ENCODE assay signal across 8 cellular contexts in genomic region chr16:87062569-87063442, GRCh38.
DNase-seq lines count a peak whose midpoint lies in the region; ATAC-seq and TF ChIP-seq lines count a peak whose summit lies in the region.

No MANE protein-coding gene starts in this region.

- no peaks in the 10 kb centered on the region for H3K27me3 ChIP-seq in Panc1 (ENCODE audit: control insufficient read depth, insufficient read depth, low read length)
- H3K27me3 ChIP-seq in adrenal gland, result peaks cover 9% of the 10 kb centered on the region
- no peaks in the 10 kb centered on the region for H3K27me3 ChIP-seq in right atrium auricular region

- no peak for TF ChIP-seq POLR2A in adrenal gland (IDR thresholded peaks at IDR 0.05)

- TF ChIP-seq CTCF in Panc1 (IDR thresholded peaks at IDR 0.05) (peak; percentile 84), adrenal gland (IDR thresholded peaks at IDR 0.05) (peak; percentile 45 to 72 (median 66)), right atrium auricular region (IDR thresholded peaks at IDR 0.05) (peak; percentile 83 to 91)

- DNase-seq in COLO668 (lab: John Stamatoyannopoulos, UW; ENCODE audit: unreplicated experiment) (peak; percentile 72), HPDE6-E6E7 (ENCODE audit: extremely low spot score) (peak; percentile 71), Panc1 (ENCODE audit: low read depth, low spot score) (peak; percentile 30), adrenal gland (peak; percentile 49 to 83 (median 71)), right atrium auricular region (ENCODE audit: low spot score) (peak; percentile 71), sciatic nerve (ENCODE audit: low spot score) (peak; percentile 90), DMS79 (lab: John Stamatoyannopoulos, UW) (no peak)

- H3K9me3 ChIP-seq in Panc1 (ENCODE audit: control insufficient read depth, insufficient read depth, low read depth, low read length) (no peaks in the 10 kb centered on the region), adrenal gland (replicated peaks in 1 of 3) (no peaks in the 10 kb centered on the region), right atrium auricular region (no peaks in the 10 kb centered on the region)

- H3K27ac ChIP-seq in Panc1 (ENCODE audit: low read length) (0 out of 2 replicates have a peak overlapping the region, but pooled peaks have one; percentile 23), adrenal gland (peak overlapping the region in 2 of 5 donors; percentile 21 to 45), right atrium auricular region (no peak overlapping the region)

- ATAC-seq in Panc1 (peak; percentile 98), sciatic nerve (peak; percentile 89), HG02852 (IDR thresholded peaks at IDR 0.05; ENCODE audit: unreplicated experiment) (no peak)

- intact Hi-C loops in Panc1 (cut with micrococcal nuclease; ENCODE audit: unreplicated experiment) (loop anchor here (2.0 kb wide), 1 partner anchor 500 kb away; no protein-coding TSS in a partner anchor), adrenal gland (cut with DNase I) (loop anchor here (5.0 to 10.0 kb wide), 2 partner anchors 212 to 496 kb away; partner anchors contain the start of gene FOXC2 (in 1 of the 2)), sciatic nerve (cut with DNase I) (no loop called here)

- 39 to 57% (median 42%) methylated on average over 21 to 26 of the region's 26 CpGs for WGBS in adrenal gland, 4 donors

- H3K4me3 ChIP-seq in Panc1 (ENCODE audit: low read depth in 2 of 2, low read length in 2 of 2) (peak overlapping the region; percentile 27 to 49), adrenal gland (peak overlapping the region in 1 of 4 donors; percentile 33), right atrium auricular region (no peak overlapping the region)

- H3K36me3 ChIP-seq in Panc1 (ENCODE audit: control insufficient read depth, insufficient read depth, low read length) (no peaks in the 10 kb centered on the region), adrenal gland (replicated peaks in 1 of 2) (no peaks in the 10 kb centered on the region), right atrium auricular region (no peaks in the 10 kb centered on the region)

- in situ Hi-C loops in Panc1 (cut with HindIII; ENCODE audit: low pct_unique_long_range_greater_than_20kb, low sequenced_read_pairs), result no loop called here

- CTCF ChIA-PET in Panc1 (lab: Charles Lee), result interaction anchor here (0.5 to 1.3 kb wide), 7 partner anchors 9 to 498 kb away, joined by 3 to 11 read pairs (median 5); no protein-coding TSS in a partner anchor

- no TSS peak for BruUV-seq in Panc1 (replicated peaks; lab: Mats Ljungman, UMichigan)

- H3K4me1 ChIP-seq in Panc1 (ENCODE audit: control insufficient read depth, insufficient read depth, low read length) (no peaks in the 10 kb centered on the region; the same call in 1 of the 2 replicates), adrenal gland (replicated peaks in 1 of 2) (peaks cover 0 to 2% of the 10 kb centered on the region in 2 donors), right atrium auricular region (peaks cover 0 to 6% of the 10 kb centered on the region in 2 donors)

- POLR2A ChIA-PET in Panc1 (lab: Charles Lee), result no interaction called here

Comparison
In these comparisons a context has a peak if more than half of its experiments do, and no peak if none do; other contexts are left out.
1. H3K4me3 ChIP-seq: peak in Panc1 (2 of 2); none in right atrium auricular region (0 of 2).
2. Peak in every context shown above with its lines, with median percentiles within 50 percentile points of each other: CTCF ChIP-seq.